Comparison of ENCODE assay signal across 8 cellular contexts in genomic region chr17:61416540-61417363, GRCh38. TPM values are rescaled to one million over a fixed set of nuclear protein-coding genes. Genes with fewer than 3 reads are reported as not detected.
DNase-seq lines count a peak whose midpoint lies in the region; ATAC-seq and TF ChIP-seq lines count a peak whose summit lies in the region.

No MANE protein-coding gene starts in this region.

- H3K27me3 Mint-ChIP-seq in endothelial cell (ENCODE audit: unreplicated experiment), result peaks cover 16% of the 10 kb centered on the region

- peak overlapping the region; percentile 39 for H3K27ac Mint-ChIP-seq in endothelial cell (ENCODE audit: unreplicated experiment)
- no peak overlapping the region for H3K27ac Mint-ChIP-seq in stimulated activated effector memory CD8-positive, alpha-beta T cell treated with anti-CD3 and anti-CD28 coated beads, Interleukin-12 subunit alpha, Interleukin-12 subunit beta, amount 100 ng/mL, for 72 hours

- peak; percentile 61 for DNase-seq in DMS153 (lab: John Stamatoyannopoulos, UW)
- peak; percentile 84 to 94 for DNase-seq in NCI-H526 (lab: John Stamatoyannopoulos, UW)
- peak; percentile 47 to 48 for DNase-seq in activated CD4-positive, alpha-beta T cell treated with anti-CD3 and anti-CD28 coated beads, Interleukin-2, amount 50 U/mL, for 4 hours
- DNase-seq in endothelial cell (ENCODE audit: low spot score), result peak; percentile 96
- DNase-seq in medulla oblongata (ENCODE audit: extremely low spot score), result peak; percentile 83
- peak; percentile 62 to 85 for DNase-seq in stimulated activated effector memory CD8-positive, alpha-beta T cell treated with anti-CD3 and anti-CD28 coated beads, Interleukin-12 subunit alpha, Interleukin-12 subunit beta, amount 100 ng/mL, for 72 hours (ENCODE audit: low spot score in 2 of 2)
- DNase-seq in GM19240 (ENCODE audit: insufficient read length, low spot score), result no peak

- H3K4me3 Mint-ChIP-seq in endothelial cell (ENCODE audit: unreplicated experiment), result peak overlapping the region; percentile 60
- no peak overlapping the region for H3K4me3 Mint-ChIP-seq in stimulated activated effector memory CD8-positive, alpha-beta T cell treated with anti-CD3 and anti-CD28 coated beads, Interleukin-12 subunit alpha, Interleukin-12 subunit beta, amount 100 ng/mL, for 72 hours

- peak; percentile 62 for ATAC-seq in HG02981 (IDR thresholded peaks at IDR 0.05; ENCODE audit: unreplicated experiment)
- peak; percentile 67 for ATAC-seq in stimulated activated effector memory CD8-positive, alpha-beta T cell treated with anti-CD3 and anti-CD28 coated beads, Interleukin-12 subunit alpha, Interleukin-12 subunit beta, amount 100 ng/mL, for 72 hours

- H3K36me3 Mint-ChIP-seq in endothelial cell (ENCODE audit: low read depth, unreplicated experiment), result no peaks in the 10 kb centered on the region
- no peaks in the 10 kb centered on the region for H3K36me3 Mint-ChIP-seq in stimulated activated effector memory CD8-positive, alpha-beta T cell treated with anti-CD3 and anti-CD28 coated beads, Interleukin-12 subunit alpha, Interleukin-12 subunit beta, amount 100 ng/mL, for 72 hours

- peaks cover 18% of the 10 kb centered on the region for H3K4me1 Mint-ChIP-seq in endothelial cell (ENCODE audit: unreplicated experiment)
- H3K4me1 Mint-ChIP-seq in stimulated activated effector memory CD8-positive, alpha-beta T cell treated with anti-CD3 and anti-CD28 coated beads, Interleukin-12 subunit alpha, Interleukin-12 subunit beta, amount 100 ng/mL, for 72 hours, result peaks cover 8% of the 10 kb centered on the region

- H3K9me3 Mint-ChIP-seq in endothelial cell (ENCODE audit: unreplicated experiment), result no peaks in the 10 kb centered on the region
- no peaks in the 10 kb centered on the region for H3K9me3 Mint-ChIP-seq in stimulated activated effector memory CD8-positive, alpha-beta T cell treated with anti-CD3 and anti-CD28 coated beads, Interleukin-12 subunit alpha, Interleukin-12 subunit beta, amount 100 ng/mL, for 72 hours

- peak; percentile 91 for TF ChIP-seq CTCF in endothelial cell (IDR thresholded peaks at IDR 0.05; ENCODE audit: unreplicated experiment)

RNA-seq across cellular contexts. Expression of gene TBX2, which starts 17.1 kb away (rescaled TPM):
- total RNA-seq in endothelial cell (ENCODE audit: unreplicated experiment), result 0.23 TPM

RNA-seq across cellular contexts. Expression of gene TBX4, which starts 35.5 kb away (rescaled TPM):
- 1.1 TPM for total RNA-seq in endothelial cell (ENCODE audit: unreplicated experiment)
